In genomic region chr3:12484198-12484982, GRCh38 we compare ENCODE assay signal across 8 cellular contexts.
DNase-seq lines count a peak whose midpoint lies in the region; ATAC-seq lines count a peak whose summit lies in the region.

Gene TSEN2 (plus strand): TSS chr3:12484480. CDS start chr3:12489801, 5,321 bp downstream.

- DNase-seq in Ammon's horn (ENCODE audit: low spot score), result peak; percentile 93
- DNase-seq in NCI-H446 (lab: John Stamatoyannopoulos, UW), result peak; percentile 72 to 95
- DNase-seq in activated CD4-positive, CD25-positive, alpha-beta regulatory T cell treated with anti-CD3 and anti-CD28 coated beads, Interleukin-2, amount 50 U/mL, for 16 hours (ENCODE audit: low read depth, low spot score), result peak; percentile 89
- DNase-seq in central memory CD4-positive, alpha-beta T cell, result peak; percentile 98
- peak; percentile 97 for DNase-seq in islet precursor cell
- DNase-seq in stimulated activated CD4-positive, alpha-beta T cell treated with anti-CD3 and anti-CD28 coated beads, Interleukin-12 subunit alpha, Interleukin-12 subunit beta, amount 100 ng/mL, for 4 hours, result peak; percentile 97

- ATAC-seq in GM19043 (IDR thresholded peaks at IDR 0.05; ENCODE audit: low read depth, unreplicated experiment) (peak; percentile 84), HG03354 (IDR thresholded peaks at IDR 0.05; ENCODE audit: poor library complexity, severe bottlenecking, unreplicated experiment) (peak; percentile 93)

Comparison
In these comparisons a context has a peak if more than half of its experiments do, and no peak if none do; other contexts are left out.
1. Peak in every context shown above with its lines: DNase-seq and ATAC-seq.